In genomic region chr2:11074246-11074820, GRCh38 we compare ENCODE assay signal across 2 cellular contexts.
TF ChIP-seq lines count a peak whose summit lies in the region.

No MANE protein-coding gene starts in this region.

TF ChIP-seq in SK-N-SH, 30 proteins besides CTCF, POLR2A, EP300 and RAD21 (continued from another document):
- TF ChIP-seq USF2 (IDR thresholded peaks at IDR 0.05; ENCODE audit: borderline replicate concordance, low read depth, low read length) = no peak
- TF ChIP-seq RXRA (IDR thresholded peaks at IDR 0.05; ENCODE audit: borderline replicate concordance, low read depth) = no peak
- no peak for TF ChIP-seq GABPA (IDR thresholded peaks at IDR 0.05; ENCODE audit: low read depth)
- no peak for TF ChIP-seq TEAD4 (IDR thresholded peaks at IDR 0.05; ENCODE audit: borderline replicate concordance, insufficient read depth)

TF ChIP-seq in SK-N-SH treated with all-trans-retinoic acid at 6 μM for 48 hours, 23 proteins besides CTCF, POLR2A, EP300 and RAD21 (continued from another document):
- TF ChIP-seq CSRNP3 (CRISPR knock-in tag; IDR thresholded peaks at IDR 0.05) (no peak), POU6F1 (CRISPR knock-in tag; IDR thresholded peaks at IDR 0.05; ENCODE audit: borderline replicate concordance, low read depth) (no peak), ZFP30 (CRISPR knock-in tag; IDR thresholded peaks at IDR 0.05) (no peak), GLIS3 (CRISPR knock-in tag; IDR thresholded peaks at IDR 0.05) (no peak), ZFP3 (CRISPR knock-in tag; IDR thresholded peaks at IDR 0.05) (no peak)
